ENCODE assay signal across 2 cellular contexts in genomic region chr3:5349343-5349742, GRCh38.
TF ChIP-seq lines count a peak whose summit lies in the region.

No MANE protein-coding gene starts in this region.

TF ChIP-seq in A549, 52 proteins besides CTCF, POLR2A, EP300 and RAD21 (continued from another document):
- no peak for TF ChIP-seq KDM1A (IDR thresholded peaks at IDR 0.05; ENCODE audit: low read depth)
- no peak for TF ChIP-seq MAZ (IDR thresholded peaks at IDR 0.05; ENCODE audit: borderline replicate concordance, low read depth, low read length)
- TF ChIP-seq, protein P1, sequence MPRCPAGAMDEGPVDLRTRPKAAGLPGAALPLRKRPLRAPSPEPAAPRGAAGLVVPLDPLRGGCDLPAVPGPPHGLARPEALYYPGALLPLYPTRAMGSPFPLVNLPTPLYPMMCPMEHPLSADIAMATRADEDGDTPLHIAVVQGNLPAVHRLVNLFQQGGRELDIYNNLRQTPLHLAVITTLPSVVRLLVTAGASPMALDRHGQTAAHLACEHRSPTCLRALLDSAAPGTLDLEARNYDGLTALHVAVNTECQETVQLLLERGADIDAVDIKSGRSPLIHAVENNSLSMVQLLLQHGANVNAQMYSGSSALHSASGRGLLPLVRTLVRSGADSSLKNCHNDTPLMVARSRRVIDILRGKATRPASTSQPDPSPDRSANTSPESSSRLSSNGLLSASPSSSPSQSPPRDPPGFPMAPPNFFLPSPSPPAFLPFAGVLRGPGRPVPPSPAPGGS (IDR thresholded peaks at IDR 0.05) = no peak
- TF ChIP-seq HOXA7 (CRISPR knock-in tag; IDR thresholded peaks at IDR 0.05) = no peak
- no peak for TF ChIP-seq SMC3 (IDR thresholded peaks at IDR 0.05)
- peak; percentile 85 for TF ChIP-seq NFE2L2 (conservative IDR thresholded peaks at IDR 0.05; ENCODE audit: low read length)
- TF ChIP-seq, protein P2, sequence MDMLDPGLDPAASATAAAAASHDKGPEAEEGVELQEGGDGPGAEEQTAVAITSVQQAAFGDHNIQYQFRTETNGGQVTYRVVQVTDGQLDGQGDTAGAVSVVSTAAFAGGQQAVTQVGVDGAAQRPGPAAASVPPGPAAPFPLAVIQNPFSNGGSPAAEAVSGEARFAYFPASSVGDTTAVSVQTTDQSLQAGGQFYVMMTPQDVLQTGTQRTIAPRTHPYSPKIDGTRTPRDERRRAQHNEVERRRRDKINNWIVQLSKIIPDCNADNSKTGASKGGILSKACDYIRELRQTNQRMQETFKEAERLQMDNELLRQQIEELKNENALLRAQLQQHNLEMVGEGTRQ (IDR thresholded peaks at IDR 0.05) = no peak
- TF ChIP-seq RFX5 (IDR thresholded peaks at IDR 0.05) = no peak
- no peak for TF ChIP-seq EHF (CRISPR knock-in tag; IDR thresholded peaks at IDR 0.05)
- no peak for TF ChIP-seq CEBPB (IDR thresholded peaks at IDR 0.05)
- no peak for TF ChIP-seq ATOH8 (CRISPR knock-in tag; IDR thresholded peaks at IDR 0.05; ENCODE audit: low read depth)
- peak; percentile 94 for TF ChIP-seq MAFK (IDR thresholded peaks at IDR 0.05; ENCODE audit: partially characterized antibody)
- TF ChIP-seq PHF8 (IDR thresholded peaks at IDR 0.05; ENCODE audit: borderline replicate concordance, low read depth) = no peak

TF ChIP-seq in K562, 482 proteins besides CTCF, POLR2A, EP300 and RAD21 (continued from another document and continues in another):
- TF ChIP-seq TRIM24 (IDR thresholded peaks at IDR 0.05) = peak; percentile 54 to 68; a peak in 2 of 4 replicates
- TF ChIP-seq EHMT2 (IDR thresholded peaks at IDR 0.05) = 0 out of 2 replicates have a peak, but pooled peaks have one; percentile 8
- no peak for TF ChIP-seq CC2D1A (IDR thresholded peaks at IDR 0.05)
- TF ChIP-seq NR0B1 (IDR thresholded peaks at IDR 0.05; ENCODE audit: partially characterized antibody) = no peak
- TF ChIP-seq, protein P3, sequence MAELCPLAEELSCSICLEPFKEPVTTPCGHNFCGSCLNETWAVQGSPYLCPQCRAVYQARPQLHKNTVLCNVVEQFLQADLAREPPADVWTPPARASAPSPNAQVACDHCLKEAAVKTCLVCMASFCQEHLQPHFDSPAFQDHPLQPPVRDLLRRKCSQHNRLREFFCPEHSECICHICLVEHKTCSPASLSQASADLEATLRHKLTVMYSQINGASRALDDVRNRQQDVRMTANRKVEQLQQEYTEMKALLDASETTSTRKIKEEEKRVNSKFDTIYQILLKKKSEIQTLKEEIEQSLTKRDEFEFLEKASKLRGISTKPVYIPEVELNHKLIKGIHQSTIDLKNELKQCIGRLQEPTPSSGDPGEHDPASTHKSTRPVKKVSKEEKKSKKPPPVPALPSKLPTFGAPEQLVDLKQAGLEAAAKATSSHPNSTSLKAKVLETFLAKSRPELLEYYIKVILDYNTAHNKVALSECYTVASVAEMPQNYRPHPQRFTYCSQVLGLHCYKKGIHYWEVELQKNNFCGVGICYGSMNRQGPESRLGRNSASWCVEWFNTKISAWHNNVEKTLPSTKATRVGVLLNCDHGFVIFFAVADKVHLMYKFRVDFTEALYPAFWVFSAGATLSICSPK (IDR thresholded peaks at IDR 0.05; ENCODE audit: borderline replicate concordance) = no peak
- TF ChIP-seq TARDBP (IDR thresholded peaks at IDR 0.05) = no peak
- TF ChIP-seq NCOA2 (IDR thresholded peaks at IDR 0.05; ENCODE audit: partially characterized antibody in 2 of 2) = no peak
- peak; percentile 51; the same call in 1 of the 2 replicates for TF ChIP-seq JUND (IDR thresholded peaks at IDR 0.05; ENCODE audit: borderline replicate concordance, low read depth, low read length)
- 0 out of 3 replicates have a peak, but pooled peaks have one; percentile 41 for TF ChIP-seq JUND (tag; IDR thresholded peaks at IDR 0.05; ENCODE audit: borderline replicate concordance, low read depth, low read length)
- TF ChIP-seq, protein P4, sequence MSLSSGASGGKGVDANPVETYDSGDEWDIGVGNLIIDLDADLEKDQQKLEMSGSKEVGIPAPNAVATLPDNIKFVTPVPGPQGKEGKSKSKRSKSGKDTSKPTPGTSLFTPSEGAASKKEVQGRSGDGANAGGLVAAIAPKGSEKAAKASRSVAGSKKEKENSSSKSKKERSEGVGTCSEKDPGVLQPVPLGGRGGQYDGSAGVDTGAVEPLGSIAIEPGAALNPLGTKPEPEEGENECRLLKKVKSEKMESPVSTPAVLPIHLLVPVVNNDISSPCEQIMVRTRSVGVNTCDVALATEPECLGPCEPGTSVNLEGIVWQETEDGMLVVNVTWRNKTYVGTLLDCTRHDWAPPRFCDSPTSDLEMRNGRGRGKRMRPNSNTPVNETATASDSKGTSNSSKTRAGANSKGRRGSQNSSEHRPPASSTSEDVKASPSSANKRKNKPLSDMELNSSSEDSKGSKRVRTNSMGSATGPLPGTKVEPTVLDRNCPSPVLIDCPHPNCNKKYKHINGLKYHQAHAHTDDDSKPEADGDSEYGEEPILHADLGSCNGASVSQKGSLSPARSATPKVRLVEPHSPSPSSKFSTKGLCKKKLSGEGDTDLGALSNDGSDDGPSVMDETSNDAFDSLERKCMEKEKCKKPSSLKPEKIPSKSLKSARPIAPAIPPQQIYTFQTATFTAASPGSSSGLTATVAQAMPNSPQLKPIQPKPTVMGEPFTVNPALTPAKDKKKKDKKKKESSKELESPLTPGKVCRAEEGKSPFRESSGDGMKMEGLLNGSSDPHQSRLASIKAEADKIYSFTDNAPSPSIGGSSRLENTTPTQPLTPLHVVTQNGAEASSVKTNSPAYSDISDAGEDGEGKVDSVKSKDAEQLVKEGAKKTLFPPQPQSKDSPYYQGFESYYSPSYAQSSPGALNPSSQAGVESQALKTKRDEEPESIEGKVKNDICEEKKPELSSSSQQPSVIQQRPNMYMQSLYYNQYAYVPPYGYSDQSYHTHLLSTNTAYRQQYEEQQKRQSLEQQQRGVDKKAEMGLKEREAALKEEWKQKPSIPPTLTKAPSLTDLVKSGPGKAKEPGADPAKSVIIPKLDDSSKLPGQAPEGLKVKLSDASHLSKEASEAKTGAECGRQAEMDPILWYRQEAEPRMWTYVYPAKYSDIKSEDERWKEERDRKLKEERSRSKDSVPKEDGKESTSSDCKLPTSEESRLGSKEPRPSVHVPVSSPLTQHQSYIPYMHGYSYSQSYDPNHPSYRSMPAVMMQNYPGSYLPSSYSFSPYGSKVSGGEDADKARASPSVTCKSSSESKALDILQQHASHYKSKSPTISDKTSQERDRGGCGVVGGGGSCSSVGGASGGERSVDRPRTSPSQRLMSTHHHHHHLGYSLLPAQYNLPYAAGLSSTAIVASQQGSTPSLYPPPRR (CRISPR knock-in tag; IDR thresholded peaks at IDR 0.05; ENCODE audit: borderline replicate concordance) = no peak
- TF ChIP-seq PYGO2 (tag; IDR thresholded peaks at IDR 0.05) = no peak
- TF ChIP-seq, protein P5, sequence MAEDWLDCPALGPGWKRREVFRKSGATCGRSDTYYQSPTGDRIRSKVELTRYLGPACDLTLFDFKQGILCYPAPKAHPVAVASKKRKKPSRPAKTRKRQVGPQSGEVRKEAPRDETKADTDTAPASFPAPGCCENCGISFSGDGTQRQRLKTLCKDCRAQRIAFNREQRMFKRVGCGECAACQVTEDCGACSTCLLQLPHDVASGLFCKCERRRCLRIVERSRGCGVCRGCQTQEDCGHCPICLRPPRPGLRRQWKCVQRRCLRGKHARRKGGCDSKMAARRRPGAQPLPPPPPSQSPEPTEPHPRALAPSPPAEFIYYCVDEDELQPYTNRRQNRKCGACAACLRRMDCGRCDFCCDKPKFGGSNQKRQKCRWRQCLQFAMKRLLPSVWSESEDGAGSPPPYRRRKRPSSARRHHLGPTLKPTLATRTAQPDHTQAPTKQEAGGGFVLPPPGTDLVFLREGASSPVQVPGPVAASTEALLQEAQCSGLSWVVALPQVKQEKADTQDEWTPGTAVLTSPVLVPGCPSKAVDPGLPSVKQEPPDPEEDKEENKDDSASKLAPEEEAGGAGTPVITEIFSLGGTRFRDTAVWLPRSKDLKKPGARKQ (CRISPR knock-in tag; IDR thresholded peaks at IDR 0.05) = no peak
- TF ChIP-seq RFX1 (IDR thresholded peaks at IDR 0.05) = no peak
- no peak for TF ChIP-seq TCF7 (IDR thresholded peaks at IDR 0.05; ENCODE audit: borderline replicate concordance)
- TF ChIP-seq ZHX1 (conservative IDR thresholded peaks at IDR 0.05; ENCODE audit: low read length) = no peak
- no peak for TF ChIP-seq JUNB (CRISPR knock-in tag; conservative IDR thresholded peaks at IDR 0.05)
- TF ChIP-seq XRCC5 (IDR thresholded peaks at IDR 0.05; ENCODE audit: low read depth, low read length) = no peak
- TF ChIP-seq MLLT1 (IDR thresholded peaks at IDR 0.05) = no peak
- TF ChIP-seq DPF2 (IDR thresholded peaks at IDR 0.05) = peak; percentile 73
- TF ChIP-seq MTA2 (IDR thresholded peaks at IDR 0.05; ENCODE audit: low read depth) = no peak
- TF ChIP-seq MYC (IDR thresholded peaks at IDR 0.05; ENCODE audit: low read depth, low read length) = no peak
- no peak for TF ChIP-seq MYC (CRISPR knock-in tag; IDR thresholded peaks at IDR 0.05; ENCODE audit: borderline replicate concordance, low read depth)
- TF ChIP-seq, protein P6, sequence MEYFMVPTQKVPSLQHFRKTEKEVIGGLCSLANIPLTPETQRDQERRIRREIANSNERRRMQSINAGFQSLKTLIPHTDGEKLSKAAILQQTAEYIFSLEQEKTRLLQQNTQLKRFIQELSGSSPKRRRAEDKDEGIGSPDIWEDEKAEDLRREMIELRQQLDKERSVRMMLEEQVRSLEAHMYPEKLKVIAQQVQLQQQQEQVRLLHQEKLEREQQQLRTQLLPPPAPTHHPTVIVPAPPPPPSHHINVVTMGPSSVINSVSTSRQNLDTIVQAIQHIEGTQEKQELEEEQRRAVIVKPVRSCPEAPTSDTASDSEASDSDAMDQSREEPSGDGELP (CRISPR knock-in tag; IDR thresholded peaks at IDR 0.05; ENCODE audit: borderline replicate concordance) = no peak
- TF ChIP-seq HMBOX1 (IDR thresholded peaks at IDR 0.05) = peak; percentile 18; the same call in 1 of the 2 replicates
- TF ChIP-seq ARID1B (IDR thresholded peaks at IDR 0.05) = peak; percentile 45
- no peak for TF ChIP-seq ZNF778 (CRISPR knock-in tag; IDR thresholded peaks at IDR 0.05)
- no peak for TF ChIP-seq STAT6 (CRISPR knock-in tag; IDR thresholded peaks at IDR 0.05)
- no peak for TF ChIP-seq NR1H2 (CRISPR knock-in tag; IDR thresholded peaks at IDR 0.05)
- no peak for TF ChIP-seq PTRF (tag; IDR thresholded peaks at IDR 0.05)
- no peak for TF ChIP-seq PHB (CRISPR knock-in tag; IDR thresholded peaks at IDR 0.05)
- TF ChIP-seq ZNF431 (CRISPR knock-in tag; IDR thresholded peaks at IDR 0.05) = no peak
- no peak for TF ChIP-seq MEF2A (IDR thresholded peaks at IDR 0.05; ENCODE audit: control insufficient read depth, low read depth, low read length)
